21 cellular contexts compared by ENCODE assay signal in genomic region chr17:61388561-61389356, GRCh38. TPM values are rescaled to one million over a fixed set of nuclear protein-coding genes. Genes with fewer than 3 reads are reported as not detected.
"Had no signal": no experiment of that assay in that cellular context is flagged by ENCODE, and none has a peak within 500 bp of the region (broad histone marks: within the 10 kb centered on the region; RNA-seq: fewer than 3 reads in every experiment).

No MANE protein-coding gene starts in this region.

- H3K9me3 ChIP-seq: ovary, psoas muscle, sigmoid colon, upper lobe of right lung had no signal

- H3K9me3 Mint-ChIP-seq: activated naive CD4-positive, alpha-beta T cell treated with anti-CD3 and anti-CD28 coated beads, Interleukin-2, amount 50 U/mL, for 72 hours; effector memory CD8-positive, alpha-beta T cell; neural progenitor cell; stimulated activated naive B cell treated with anti-CD40 and anti-IgM and Interleukin-4, amounts not matched to agents 10 μg/mL and 1 μg/mL and 100 μg/mL, for 72 hours had no signal

- H3K27me3 ChIP-seq: cardiac muscle cell, ovary, upper lobe of right lung had no signal

- H3K4me3 Mint-ChIP-seq: effector memory CD8-positive, alpha-beta T cell; neural progenitor cell; stimulated activated naive B cell treated with anti-CD40 and anti-IgM and Interleukin-4, amounts not matched to agents 10 μg/mL and 1 μg/mL and 100 μg/mL, for 72 hours had no signal

- H3K36me3 Mint-ChIP-seq: activated naive CD4-positive, alpha-beta T cell treated with anti-CD3 and anti-CD28 coated beads, Interleukin-2, amount 50 U/mL, for 72 hours had no signal

- H3K27ac ChIP-seq: cardiac muscle cell, epithelial cell of prostate, neural progenitor cell, ovary, psoas muscle, sigmoid colon, VCaP had no signal

- H3K4me2 ChIP-seq: neural progenitor cell had no signal

- H3K36me3 ChIP-seq: cardiac muscle cell, neural progenitor cell, ovary, sigmoid colon, upper lobe of right lung had no signal

- H3K27ac Mint-ChIP-seq: activated naive CD4-positive, alpha-beta T cell treated with anti-CD3 and anti-CD28 coated beads, Interleukin-2, amount 50 U/mL, for 72 hours; effector memory CD8-positive, alpha-beta T cell; neural progenitor cell; stimulated activated naive B cell treated with anti-CD40 and anti-IgM and Interleukin-4, amounts not matched to agents 10 μg/mL and 1 μg/mL and 100 μg/mL, for 72 hours had no signal

- ATAC-seq: effector memory CD8-positive, alpha-beta T cell had no signal

- DNase-seq: activated CD4-positive, alpha-beta T cell treated with anti-CD3 and anti-CD28 coated beads, Interleukin-2, amount 50 U/mL, for 1 hour; activated CD4-positive, CD25-positive, alpha-beta regulatory T cell treated with anti-CD3 and anti-CD28 coated beads, Interleukin-2, amount 50 U/mL, for 72 hours; activated CD8-positive, alpha-beta memory T cell treated with anti-CD3 and anti-CD28 coated beads, Interleukin-2, amount 50 U/mL, for 4 hours; activated effector memory CD4-positive, alpha-beta T cell treated with anti-CD3 and anti-CD28 coated beads, Interleukin-2, amount 50 U/mL, for 16 hours; activated T-cell treated with anti-CD3 and anti-CD28 coated beads, Interleukin-2, amount 50 U/mL, for 48 hours; effector memory CD8-positive, alpha-beta T cell; foreskin fibroblast; islet precursor cell; ovary; sigmoid colon; stimulated activated CD4-positive, alpha-beta T cell treated with anti-CD3 and anti-CD28 coated beads, Interleukin-4, amount 100 ng/mL, for 4 hours; stimulated activated naive B cell treated with anti-CD40 and anti-IgM and Interleukin-4, amounts not matched to agents 10 μg/mL and 1 μg/mL and 100 μg/mL, for 72 hours; T-helper 2 cell; upper lobe of right lung had no signal

- H3K4me3 ChIP-seq: cardiac muscle cell, neural progenitor cell, ovary, sigmoid colon, upper lobe of right lung had no signal

- H3K27me3 Mint-ChIP-seq: effector memory CD8-positive, alpha-beta T cell had no signal

- H2AFZ ChIP-seq: neural progenitor cell had no signal

- H3K9ac ChIP-seq: neural progenitor cell had no signal

RNA-seq across cellular contexts. Expression of gene TBX2, which starts 10.9 kb away (rescaled TPM):
- total RNA-seq: activated naive CD4-positive, alpha-beta T cell treated with anti-CD3 and anti-CD28 coated beads, Interleukin-2, amount 50 U/mL, for 72 hours; dermis microvascular lymphatic vessel endothelial cell had no signal
